ENCODE assay signal across 22 cellular contexts in the genomic region with DNA sequence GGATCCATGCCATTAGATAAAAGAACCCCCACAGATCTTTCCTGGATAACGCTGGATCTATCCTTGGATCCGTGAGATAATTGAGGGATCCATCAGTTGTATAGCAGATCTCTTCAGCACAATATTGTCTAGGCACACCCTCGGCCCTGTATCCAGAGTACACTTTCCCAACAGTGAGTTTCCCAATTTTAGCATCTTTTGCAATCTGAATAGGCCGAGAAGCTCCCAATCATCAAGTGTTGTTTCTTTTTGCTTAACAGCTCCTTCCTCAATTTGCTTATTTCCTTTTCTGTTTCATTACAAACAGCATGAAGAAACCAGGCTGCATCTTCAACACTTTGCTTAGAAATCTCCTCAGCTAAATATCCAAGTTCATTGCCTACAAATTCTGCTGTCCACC.
"Had no signal": no experiment of that assay in that cellular context is flagged by ENCODE, and none has a peak within 500 bp of the region (broad histone marks: within the 10 kb centered on the region; RNA-seq: fewer than 3 reads in every experiment).

No MANE protein-coding gene starts in this region.

- H3K27ac ChIP-seq: coronary artery, esophagus squamous epithelium, gastrocnemius medialis, psoas muscle, right atrium auricular region, tibial artery, VCaP had no signal

- H3K4me1 ChIP-seq: psoas muscle had no signal

- H3K4me3 ChIP-seq: coronary artery, esophagus squamous epithelium, gastrocnemius medialis, left lung, psoas muscle, right atrium auricular region, tibial artery had no signal

- H3K9me3 ChIP-seq: esophagus squamous epithelium, gastrocnemius medialis, left lung, psoas muscle, right atrium auricular region, tibial artery had no signal

- DNase-seq: activated CD4-positive, alpha-beta memory T cell treated with anti-CD3 and anti-CD28 coated beads, Interleukin-2, amount 10 ng/mL, durations not matched to agents 7 days and 5 days; activated CD4-positive, alpha-beta T cell treated with anti-CD3 and anti-CD28 coated beads, Interleukin-2, amount 10 ng/mL, durations not matched to agents 24 days and 14 days; activated effector memory CD4-positive, alpha-beta T cell treated with anti-CD3 and anti-CD28 coated beads, Interleukin-2, amount 50 U/mL, for 16 hours; activated naive CD4-positive, alpha-beta T cell treated with anti-CD3 and anti-CD28 coated beads, Interleukin-2, amount 10 ng/mL, durations not matched to agents 7 days and 5 days; activated T-cell treated with anti-CD3 and anti-CD28 coated beads for 4 hours; amygdala; cerebellar nuclear complex; endodermal cell; esophagus squamous epithelium; gastrocnemius medialis; hippocampal formation; kidney glomerular epithelial cell; left lung; naive thymus-derived CD8-positive, alpha-beta T cell; psoas muscle; stimulated activated CD4-positive, alpha-beta T cell treated with anti-CD3 and anti-CD28 coated beads, Interleukin-1b, Interleukin-23, amount 100 ng/mL, for 48 hours; stimulated activated naive CD8-positive, alpha-beta T cell treated with anti-CD3 and anti-CD28 coated beads, Interleukin-15, amount 100 ng/mL, for 72 hours; tibial artery had no signal

- H3K4me3 Mint-ChIP-seq: activated CD4-positive, alpha-beta memory T cell treated with anti-CD3 and anti-CD28 coated beads, Interleukin-2, amount 10 ng/mL, durations not matched to agents 7 days and 5 days; activated CD4-positive, alpha-beta T cell treated with anti-CD3 and anti-CD28 coated beads, Interleukin-2, amount 10 ng/mL, durations not matched to agents 24 days and 14 days; activated naive CD4-positive, alpha-beta T cell treated with anti-CD3 and anti-CD28 coated beads, Interleukin-2, amount 10 ng/mL, durations not matched to agents 7 days and 5 days; endodermal cell; naive thymus-derived CD8-positive, alpha-beta T cell; stimulated activated naive CD8-positive, alpha-beta T cell treated with anti-CD3 and anti-CD28 coated beads, Interleukin-15, amount 100 ng/mL, for 72 hours had no signal

- ATAC-seq: activated CD4-positive, CD25-positive, alpha-beta regulatory T cell treated with anti-CD3 and anti-CD28 coated beads, Interleukin-2, amount 50 U/mL, for 24 hours; gastrocnemius medialis; left lung; naive thymus-derived CD8-positive, alpha-beta T cell; psoas muscle; stimulated activated naive CD8-positive, alpha-beta T cell treated with anti-CD3 and anti-CD28 coated beads, Interleukin-15, amount 100 ng/mL, for 72 hours had no signal

- H3K9me3 Mint-ChIP-seq: activated CD4-positive, alpha-beta memory T cell treated with anti-CD3 and anti-CD28 coated beads, Interleukin-2, amount 10 ng/mL, durations not matched to agents 7 days and 5 days; activated CD4-positive, alpha-beta T cell treated with anti-CD3 and anti-CD28 coated beads, Interleukin-2, amount 10 ng/mL, durations not matched to agents 24 days and 14 days; activated naive CD4-positive, alpha-beta T cell treated with anti-CD3 and anti-CD28 coated beads, Interleukin-2, amount 10 ng/mL, durations not matched to agents 7 days and 5 days; endodermal cell; stimulated activated naive CD8-positive, alpha-beta T cell treated with anti-CD3 and anti-CD28 coated beads, Interleukin-15, amount 100 ng/mL, for 72 hours had no signal

- H3K36me3 ChIP-seq: esophagus squamous epithelium, gastrocnemius medialis, left lung, right atrium auricular region, tibial artery had no signal

- H3K27ac Mint-ChIP-seq: activated CD4-positive, alpha-beta memory T cell treated with anti-CD3 and anti-CD28 coated beads, Interleukin-2, amount 10 ng/mL, durations not matched to agents 7 days and 5 days; activated CD4-positive, alpha-beta T cell treated with anti-CD3 and anti-CD28 coated beads, Interleukin-2, amount 10 ng/mL, durations not matched to agents 24 days and 14 days; activated naive CD4-positive, alpha-beta T cell treated with anti-CD3 and anti-CD28 coated beads, Interleukin-2, amount 10 ng/mL, durations not matched to agents 7 days and 5 days; endodermal cell; stimulated activated naive CD8-positive, alpha-beta T cell treated with anti-CD3 and anti-CD28 coated beads, Interleukin-15, amount 100 ng/mL, for 72 hours had no signal

- H3K27me3 ChIP-seq: gastrocnemius medialis, left lung, right atrium auricular region, tibial artery had no signal
